In genomic region chr22:42283288-42284229, GRCh38 we compare ENCODE assay signal across 8 cellular contexts. TPM values are rescaled to one million over a fixed set of nuclear protein-coding genes. Genes with fewer than 3 reads are reported as not detected.
DNase-seq lines count a peak whose midpoint lies in the region; ATAC-seq lines count a peak whose summit lies in the region.

No MANE protein-coding gene starts in this region.

- H3K9me3 ChIP-seq in mesenchymal stem cell (ENCODE audit: control insufficient read depth, low read length), result no peaks in the 10 kb centered on the region
- no peaks in the 10 kb centered on the region for H3K9me3 ChIP-seq in subcutaneous abdominal adipose tissue (ENCODE audit: control insufficient read depth in 5 of 5, low read length in 5 of 5)

- peaks cover 25% of the 10 kb centered on the region for H3K27me3 Mint-ChIP-seq in central memory CD8-positive, alpha-beta T cell

- H3K4me3 ChIP-seq in mesenchymal stem cell (ENCODE audit: insufficient read depth in 1 of 2, low read depth in 1 of 2, low read length in 2 of 2), result peak overlapping the region; percentile 32 to 71
- H3K4me3 ChIP-seq in subcutaneous abdominal adipose tissue (ENCODE audit: low read depth in 1 of 5, low read length in 5 of 5), result peak overlapping the region in 4 of 5 donors; percentile 27 to 55 (median 38)

- peaks cover 40% of the 10 kb centered on the region for H3K4me1 Mint-ChIP-seq in central memory CD8-positive, alpha-beta T cell

- H3K79me1 ChIP-seq in mesenchymal stem cell (replicated peaks; ENCODE audit: low read length, poor library complexity, severe bottlenecking), result no peaks in the 10 kb centered on the region

- H3K36me3 Mint-ChIP-seq in central memory CD8-positive, alpha-beta T cell (ENCODE audit: insufficient read depth), result peaks cover 7% of the 10 kb centered on the region

- WGBS in mesenchymal stem cell, result 8% methylated on average over 58 of the region's 73 CpGs

- no peak overlapping the region for H2AK5ac ChIP-seq in mesenchymal stem cell (ENCODE audit: low read length, severe bottlenecking)

- H3K27me3 ChIP-seq in mesenchymal stem cell (ENCODE audit: control insufficient read depth in 1 of 2, insufficient read depth in 1 of 2, low read length in 2 of 2), result peaks cover 71 to 88% of the 10 kb centered on the region in 2 experiments
- peaks cover 23 to 63% (median 35%) of the 10 kb centered on the region in 5 donors for H3K27me3 ChIP-seq in subcutaneous abdominal adipose tissue (ENCODE audit: control insufficient read depth in 5 of 5, insufficient read depth in 4 of 5, low read length in 5 of 5)

- peak overlapping the region in 1 of 2 experiments; percentile 94 for H3K23ac ChIP-seq in mesenchymal stem cell (ENCODE audit: low read length in 2 of 2)

- H3K27ac Mint-ChIP-seq in central memory CD8-positive, alpha-beta T cell (ENCODE audit: low read depth), result peak overlapping the region; percentile 80

- no peak overlapping the region for H2AFZ ChIP-seq in mesenchymal stem cell (ENCODE audit: low read depth, low read length)

- H3K4me2 ChIP-seq in mesenchymal stem cell (ENCODE audit: low read length, poor library complexity, severe bottlenecking), result peak overlapping the region; percentile 65

- H2BK5ac ChIP-seq in mesenchymal stem cell (ENCODE audit: low read depth, low read length, poor library complexity, severe bottlenecking), result no peak overlapping the region

- no peak overlapping the region for H3K14ac ChIP-seq in mesenchymal stem cell (ENCODE audit: low read length in 2 of 2)

- no peak overlapping the region for H2BK15ac ChIP-seq in mesenchymal stem cell (ENCODE audit: low read depth, poor library complexity, severe bottlenecking)

- peak overlapping the region; percentile 65 for H3K4me3 Mint-ChIP-seq in central memory CD8-positive, alpha-beta T cell

- H3K4ac ChIP-seq in mesenchymal stem cell (ENCODE audit: low read depth in 1 of 2, low read length in 2 of 2), result no peak overlapping the region

- H3K9ac ChIP-seq in mesenchymal stem cell (ENCODE audit: low read length) (peak overlapping the region; percentile 43), subcutaneous abdominal adipose tissue (ENCODE audit: low read length in 5 of 5) (no peak overlapping the region)

- peak; percentile 33 for DNase-seq in AG20443 (ENCODE audit: low spot score)
- peak; percentile 44 for DNase-seq in T follicular helper cell (ENCODE audit: low read depth)
- DNase-seq in central memory CD8-positive, alpha-beta T cell (ENCODE audit: low spot score in 2 of 2), result peak in 1 of 2 donors; percentile 44
- DNase-seq in mesenchymal stem cell, result peak; percentile 21
- no peak for DNase-seq in COLO668 (lab: John Stamatoyannopoulos, UW; ENCODE audit: unreplicated experiment)
- DNase-seq in mucosa of gallbladder (ENCODE audit: low spot score), result no peak

- H3K27ac ChIP-seq in mesenchymal stem cell (ENCODE audit: low read length, poor library complexity, severe bottlenecking), result no peak overlapping the region
- no peak overlapping the region for H3K27ac ChIP-seq in subcutaneous abdominal adipose tissue (ENCODE audit: low read depth, low read length)

- H3K4me1 ChIP-seq in mesenchymal stem cell (ENCODE audit: control insufficient read depth, insufficient read depth, low read depth, low read length) (peaks cover 13% of the 10 kb centered on the region), subcutaneous abdominal adipose tissue (ENCODE audit: control insufficient read depth in 5 of 5, insufficient read depth in 5 of 5, low read length in 5 of 5) (peaks cover 0 to 21% (median 13%) of the 10 kb centered on the region in 5 donors)

- no peak overlapping the region for H4K91ac ChIP-seq in mesenchymal stem cell (ENCODE audit: low read length)

- H2BK120ac ChIP-seq in mesenchymal stem cell (ENCODE audit: low read depth, low read length), result no peak overlapping the region

- ATAC-seq in central memory CD8-positive, alpha-beta T cell (replicated peaks; ENCODE audit: extremely low read depth, poor library complexity, severe bottlenecking), result no peak
- no peak for ATAC-seq in HG03135 (IDR thresholded peaks at IDR 0.05; ENCODE audit: unreplicated experiment)

- H3K18ac ChIP-seq in mesenchymal stem cell (ENCODE audit: low read depth in 1 of 2, low read length in 2 of 2), result no peak overlapping the region

- H3K36me3 ChIP-seq in mesenchymal stem cell (ENCODE audit: control insufficient read depth in 1 of 2, insufficient read depth in 2 of 2, low read depth in 1 of 2, low read length in 2 of 2) (no peaks in the 10 kb centered on the region), subcutaneous abdominal adipose tissue (ENCODE audit: control insufficient read depth in 5 of 5, insufficient read depth in 5 of 5, low read length in 5 of 5) (no peaks in the 10 kb centered on the region)

- H2BK12ac ChIP-seq in mesenchymal stem cell (ENCODE audit: low read length in 2 of 2), result no peak overlapping the region

- no peaks in the 10 kb centered on the region for H3K9me3 Mint-ChIP-seq in central memory CD8-positive, alpha-beta T cell

- no peak overlapping the region for H4K8ac ChIP-seq in mesenchymal stem cell (ENCODE audit: low read length)

RNA-seq across cellular contexts. Expression of gene TCF20, which starts 13.1 kb away (rescaled TPM):
- polyA plus RNA-seq in mesenchymal stem cell (2013, experiment 1 of 2), result 11.3 TPM
- 11.0 TPM for polyA plus RNA-seq in mesenchymal stem cell (2013, experiment 2 of 2)
- 50.2 TPM for total RNA-seq in mucosa of gallbladder

Comparison
In these comparisons a context has a peak if more than half of its experiments do, and no peak if none do; other contexts are left out.
1. DNase-seq: peak in AG20443 (single experiment), T follicular helper cell (single experiment) and mesenchymal stem cell (single experiment); none in COLO668 (single experiment) and mucosa of gallbladder (single experiment).